In the genomic region with DNA sequence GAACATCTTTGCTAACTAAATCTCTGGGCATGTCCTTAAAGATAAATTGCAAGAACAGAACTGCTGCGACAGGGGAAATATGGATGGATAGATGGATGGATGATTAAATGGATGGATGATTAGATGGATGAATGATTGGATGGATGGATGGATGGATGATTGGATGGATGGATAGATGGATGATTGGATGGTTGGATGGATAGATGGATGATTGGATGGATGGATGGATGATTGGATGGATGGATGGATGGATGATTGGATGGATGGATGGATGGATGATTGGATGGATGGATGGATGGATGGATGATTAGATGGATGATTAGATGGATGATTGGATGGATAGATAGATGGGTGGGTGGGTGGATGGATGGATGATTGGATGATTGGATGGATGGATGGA, we compare ENCODE assay signal across 8 cellular contexts. TPM values are rescaled to one million over a fixed set of nuclear protein-coding genes. Genes with fewer than 3 reads are reported as not detected.
DNase-seq lines count a peak whose midpoint lies in the region; ATAC-seq, FAIRE-seq and TF ChIP-seq lines count a peak whose summit lies in the region.
"Not testable (repeated sequence)": the region's sequence is repeated elsewhere in the genome, so short reads cannot be mapped to it uniquely, and the experiment has no call there.

No MANE protein-coding gene starts in this region.

- not testable (repeated sequence) for H3K9me3 Mint-ChIP-seq in CD8-positive, alpha-beta T cell; T-helper 2 cell treated with Interferon-gamma antibody and Interleukin-4, amounts not matched to agents 5 μg/mL and 100 μg/mL, for 36 hours; activated CD4-positive, alpha-beta T cell treated with anti-CD3 and anti-CD28 coated beads, Interleukin-2, amount 10 ng/mL, durations not matched to agents 7 days and 5 days; activated naive CD4-positive, alpha-beta T cell treated with anti-CD3 and anti-CD28 coated beads, Interleukin-2, amount 50 U/mL, for 24 hours; activated naive CD8-positive, alpha-beta T cell (ENCODE audit: low read depth); memory B cell

- H3K4me1 Mint-ChIP-seq in CD8-positive, alpha-beta T cell (ENCODE audit: low read depth); T-helper 2 cell treated with Interferon-gamma antibody and Interleukin-4, amounts not matched to agents 5 μg/mL and 100 μg/mL, for 36 hours (ENCODE audit: low read depth); activated CD4-positive, alpha-beta T cell treated with anti-CD3 and anti-CD28 coated beads, Interleukin-2, amount 10 ng/mL, durations not matched to agents 7 days and 5 days; activated naive CD4-positive, alpha-beta T cell treated with anti-CD3 and anti-CD28 coated beads, Interleukin-2, amount 50 U/mL, for 24 hours; activated naive CD8-positive, alpha-beta T cell (ENCODE audit: low read depth); memory B cell: not testable (repeated sequence)

- not testable (repeated sequence) for H4K8ac ChIP-seq in H1 (ENCODE audit: extremely low read depth, insufficient read depth, low read length)

- H3K79me2 ChIP-seq in H1 (ENCODE audit: control insufficient read depth in 1 of 2, insufficient read depth in 2 of 2, low read length in 2 of 2), result not testable (repeated sequence)

- H2BK5ac ChIP-seq in H1 (ENCODE audit: low read depth, low read length), result not testable (repeated sequence)

- H3K27ac ChIP-seq in CD8-positive, alpha-beta T cell (ENCODE audit: low read depth, low read length); H1 (ENCODE audit: low read depth, low read length): not testable (repeated sequence)

- peak overlapping the region; percentile 95 for H3K56ac ChIP-seq in H1 (replicated peaks; ENCODE audit: insufficient read length, low read depth, low read length)

- TF ChIP-seq POLR2A in H1 (IDR thresholded peaks at IDR 0.05; ENCODE audit: control extremely low read depth in 1 of 2, low read depth in 2 of 2, low read length in 2 of 2), result not testable (repeated sequence)

- not testable (repeated sequence) for H2AK5ac ChIP-seq in H1 (ENCODE audit: low read depth, low read length)

- CTCF ChIA-PET in CD8-positive, alpha-beta T cell (lab: Charles Lee); activated CD4-positive, alpha-beta T cell treated with anti-CD3 and anti-CD28 coated beads, Interleukin-2, amount 10 ng/mL, durations not matched to agents 7 days and 5 days (lab: Charles Lee): not testable (repeated sequence)
- CTCF ChIA-PET in H1 (lab: Charles Lee; ENCODE audit: partially characterized antibody), result interaction anchor here (0.6 to 1.2 kb wide), 3 partner anchors 14 to 549 kb away, joined by 3 to 4 read pairs (median 4); no protein-coding TSS in a partner anchor

- not testable (repeated sequence) for TF ChIP-seq EP300 in H1 (IDR thresholded peaks at IDR 0.05; ENCODE audit: borderline replicate concordance in 1 of 2, low read depth in 2 of 2, low read length in 2 of 2)

- H2AFZ ChIP-seq in H1 (ENCODE audit: low read length), result not testable (repeated sequence)

- H2BK20ac ChIP-seq in H1 (ENCODE audit: low read length), result not testable (repeated sequence)

- POLR2A ChIA-PET in CD8-positive, alpha-beta T cell (lab: Charles Lee); activated CD4-positive, alpha-beta T cell treated with anti-CD3 and anti-CD28 coated beads, Interleukin-2, amount 10 ng/mL, durations not matched to agents 7 days and 5 days (lab: Charles Lee); H1 (lab: Charles Lee; ENCODE audit: partially characterized antibody): not testable (repeated sequence)

- not testable (repeated sequence) for H2BK15ac ChIP-seq in H1 (ENCODE audit: low read length)

- 100% methylated on average over 1 of the region's 1 CpG; no CpG with 5 or more reads in 1 of the 2 experiments for WGBS in H1 (ENCODE audit: extremely low coverage in 1 of 2, insufficient coverage in 1 of 2, insufficient read length in 1 of 2, insufficient replicate concordance in 2 of 2, low coverage in 1 of 2, low lambda C conversion rate in 2 of 2, missing lambda C conversion rate in 1 of 2), 2 experiments

- not testable (repeated sequence) for H3K4me3 Mint-ChIP-seq in CD8-positive, alpha-beta T cell; T-helper 2 cell treated with Interferon-gamma antibody and Interleukin-4, amounts not matched to agents 5 μg/mL and 100 μg/mL, for 36 hours; activated CD4-positive, alpha-beta T cell treated with anti-CD3 and anti-CD28 coated beads, Interleukin-2, amount 10 ng/mL, durations not matched to agents 7 days and 5 days; activated naive CD4-positive, alpha-beta T cell treated with anti-CD3 and anti-CD28 coated beads, Interleukin-2, amount 50 U/mL, for 24 hours; memory B cell
- H3K4me3 Mint-ChIP-seq in activated naive CD8-positive, alpha-beta T cell, result peak overlapping the region; percentile 1

- not testable (repeated sequence) for H3K9ac ChIP-seq in H1 (replicated peaks in 1 of 4; ENCODE audit: extremely low read depth in 1 of 4, low read depth in 3 of 4, low read length in 3 of 4)

- ATAC-seq in CD8-positive, alpha-beta T cell; memory B cell (ENCODE audit: low read depth): not testable (repeated sequence)

- not testable (repeated sequence) for H3K18ac ChIP-seq in H1 (ENCODE audit: extremely low read depth, low read length)

- not testable (repeated sequence) for H2BK12ac ChIP-seq in H1 (ENCODE audit: low read depth, low read length)

- not testable (repeated sequence) for H4K5ac ChIP-seq in H1 (ENCODE audit: insufficient read length, low read depth, low read length)

- not testable (repeated sequence) for H3K4ac ChIP-seq in H1 (replicated peaks; ENCODE audit: insufficient read length, low read depth, low read length)

- H4K20me1 ChIP-seq in H1 (replicated peaks in 1 of 2; ENCODE audit: control insufficient read depth in 1 of 2, insufficient read depth in 2 of 2, low read length in 2 of 2), result not testable (repeated sequence)

- not testable (repeated sequence) for H2BK120ac ChIP-seq in H1 (replicated peaks; ENCODE audit: low read depth, low read length)

- peak; percentile 40 for FAIRE-seq in HTR-8/SVneo (lab: Jason Lieb, UNC)
- not testable (repeated sequence) for FAIRE-seq in H1 (lab: Jason Lieb, UNC)

- peaks cover 81% of the 10 kb centered on the region for H3K36me3 Mint-ChIP-seq in CD8-positive, alpha-beta T cell
- H3K36me3 Mint-ChIP-seq in T-helper 2 cell treated with Interferon-gamma antibody and Interleukin-4, amounts not matched to agents 5 μg/mL and 100 μg/mL, for 36 hours (ENCODE audit: low read depth), result peaks cover 52% of the 10 kb centered on the region
- peaks cover 66% of the 10 kb centered on the region for H3K36me3 Mint-ChIP-seq in activated CD4-positive, alpha-beta T cell treated with anti-CD3 and anti-CD28 coated beads, Interleukin-2, amount 10 ng/mL, durations not matched to agents 7 days and 5 days (ENCODE audit: low read depth)
- H3K36me3 Mint-ChIP-seq in activated naive CD4-positive, alpha-beta T cell treated with anti-CD3 and anti-CD28 coated beads, Interleukin-2, amount 50 U/mL, for 24 hours, result peaks cover 15% of the 10 kb centered on the region
- peaks cover 14% of the 10 kb centered on the region for H3K36me3 Mint-ChIP-seq in activated naive CD8-positive, alpha-beta T cell
- peaks cover 26% of the 10 kb centered on the region for H3K36me3 Mint-ChIP-seq in memory B cell

- not testable (repeated sequence) for H3K27me3 ChIP-seq in CD8-positive, alpha-beta T cell (ENCODE audit: insufficient read depth, low read length); H1 (replicated peaks in 1 of 4; ENCODE audit: control insufficient read depth in 3 of 4, extremely low read depth in 1 of 4, insufficient read depth in 3 of 4, low read length in 3 of 4)

- intact Hi-C loops in CD8-positive, alpha-beta T cell (cut with DNase I, micrococcal nuclease), result not testable (repeated sequence)

- not testable (repeated sequence) for H3K23ac ChIP-seq in H1 (ENCODE audit: insufficient read length)

- H3K4me3 ChIP-seq in CD8-positive, alpha-beta T cell (ENCODE audit: low read depth, low read length); H1 (ENCODE audit: extremely low read depth in 1 of 4, insufficient read depth in 2 of 4, low read depth in 3 of 4, low read length in 4 of 4): not testable (repeated sequence)

- not testable (repeated sequence) for H3K14ac ChIP-seq in H1 (ENCODE audit: insufficient read length)

- H3K27ac Mint-ChIP-seq in CD8-positive, alpha-beta T cell, result peak overlapping the region; percentile 32
- peak overlapping the region; percentile 29 for H3K27ac Mint-ChIP-seq in T-helper 2 cell treated with Interferon-gamma antibody and Interleukin-4, amounts not matched to agents 5 μg/mL and 100 μg/mL, for 36 hours
- peak overlapping the region; percentile 0 for H3K27ac Mint-ChIP-seq in activated CD4-positive, alpha-beta T cell treated with anti-CD3 and anti-CD28 coated beads, Interleukin-2, amount 10 ng/mL, durations not matched to agents 7 days and 5 days
- H3K27ac Mint-ChIP-seq in activated naive CD4-positive, alpha-beta T cell treated with anti-CD3 and anti-CD28 coated beads, Interleukin-2, amount 50 U/mL, for 24 hours, result peak overlapping the region; percentile 25
- peak overlapping the region; percentile 41 for H3K27ac Mint-ChIP-seq in activated naive CD8-positive, alpha-beta T cell
- H3K27ac Mint-ChIP-seq in memory B cell, result peak overlapping the region; percentile 19

- not testable (repeated sequence) for H3K23me2 ChIP-seq in H1 (ENCODE audit: low read depth, low read length)

- peaks cover 47% of the 10 kb centered on the region for H3K36me3 ChIP-seq in CD8-positive, alpha-beta T cell (ENCODE audit: insufficient read depth, low read length)
- peaks cover 9 to 50% (median 27%) of the 10 kb centered on the region in 4 experiments for H3K36me3 ChIP-seq in H1 (ENCODE audit: control insufficient read depth in 2 of 4, insufficient read depth in 4 of 4, low read length in 3 of 4)

- not testable (repeated sequence) for H3K27me3 Mint-ChIP-seq in CD8-positive, alpha-beta T cell (ENCODE audit: low read depth); T-helper 2 cell treated with Interferon-gamma antibody and Interleukin-4, amounts not matched to agents 5 μg/mL and 100 μg/mL, for 36 hours (ENCODE audit: low read depth); activated CD4-positive, alpha-beta T cell treated with anti-CD3 and anti-CD28 coated beads, Interleukin-2, amount 10 ng/mL, durations not matched to agents 7 days and 5 days; activated naive CD4-positive, alpha-beta T cell treated with anti-CD3 and anti-CD28 coated beads, Interleukin-2, amount 50 U/mL, for 24 hours; activated naive CD8-positive, alpha-beta T cell; memory B cell

- not testable (repeated sequence) for H3K9me3 ChIP-seq in CD8-positive, alpha-beta T cell (ENCODE audit: low read length); H1 (ENCODE audit: insufficient read depth in 2 of 2, low read depth in 1 of 2, low read length in 1 of 2)

- not testable (repeated sequence) for H3K79me1 ChIP-seq in H1 (ENCODE audit: low read depth, low read length)

- not testable (repeated sequence) for TF ChIP-seq RAD21 in H1 (IDR thresholded peaks at IDR 0.05 in 1 of 2, conservative IDR thresholded peaks at IDR 0.05 in 1 of 2; ENCODE audit: low read depth in 2 of 2, low read length in 2 of 2)

- H3K4me1 ChIP-seq in CD8-positive, alpha-beta T cell (ENCODE audit: insufficient read depth, low read length); H1 (replicated peaks in 1 of 4; ENCODE audit: control insufficient read depth in 3 of 4, insufficient read depth in 4 of 4, low read length in 3 of 4): not testable (repeated sequence)

- H4K91ac ChIP-seq in H1 (replicated peaks; ENCODE audit: insufficient read length, low read length), result not testable (repeated sequence)

- H3K4me2 ChIP-seq in H1 (ENCODE audit: insufficient read depth in 1 of 2, low read depth in 2 of 2, low read length in 2 of 2), result not testable (repeated sequence)

- TF ChIP-seq CTCF in CD8-positive, alpha-beta T cell (IDR thresholded peaks at IDR 0.05); H1 (IDR thresholded peaks at IDR 0.05; ENCODE audit: control extremely low read depth in 1 of 3, insufficient read depth in 1 of 3, low read depth in 1 of 3, low read length in 3 of 3): not testable (repeated sequence)

- not testable (repeated sequence) for DNase-seq in CD8-positive, alpha-beta T cell; HTR-8/SVneo (ENCODE audit: insufficient read length, low spot score); T-helper 2 cell treated with Interferon-gamma antibody and Interleukin-4, amounts not matched to agents 5 μg/mL and 100 μg/mL, for 36 hours (ENCODE audit: low spot score); activated CD4-positive, alpha-beta T cell treated with anti-CD3 and anti-CD28 coated beads, Interleukin-2, amount 10 ng/mL, durations not matched to agents 7 days and 5 days; H1 (ENCODE audit: low read depth in 1 of 2, low spot score in 2 of 2); memory B cell (ENCODE audit: low spot score in 2 of 2)

RNA-seq across cellular contexts. Expression of a gene that starts 32.3 kb away (rescaled TPM):
- 10 to 100 TPM; 50.8 to 51.1 TPM for total RNA-seq in CD8-positive, alpha-beta T cell
- total RNA-seq in activated CD4-positive, alpha-beta T cell treated with anti-CD3 and anti-CD28 coated beads, Interleukin-2, amount 10 ng/mL, durations not matched to agents 7 days and 5 days, result 10 to 100 TPM; 44.8 to 55.9 TPM
- total RNA-seq in H1 (2021; fragmentation: NEBNext Ultra II Directional; extraction: Animal tissue kit (Norgen Biotek cat#: 25700)), result 93.6 and 98.6 TPM in 2 replicates
- 33.6 and 46.8 TPM in 2 replicates for polyA plus RNA-seq in H1 (2011; rRNA removed)
- 32.3 TPM for polyA plus RNA-seq in H1 (2011; cell fraction: cytosol; rRNA removed)
- polyA plus RNA-seq in H1 (2011; cell fraction: nucleus; rRNA removed), result 142 TPM
- 64.3 to 76.7 TPM (median 69.8 TPM) in 4 replicates for polyA plus RNA-seq in H1 (2012, experiment 1 of 2)
- 44.8 TPM for polyA plus RNA-seq in H1 (2012, experiment 2 of 2)
- 45.6 TPM for polyA plus RNA-seq in H1 (2013, experiment 1 of 2)
- 39.5 TPM for polyA plus RNA-seq in H1 (2013, experiment 2 of 2)
- polyA minus RNA-seq in H1 (2011; rRNA and poly(A)+ RNA removed), result 24.7 and 34.6 TPM in 2 replicates
- polyA minus RNA-seq in H1 (2011; cell fraction: cytosol; rRNA and poly(A)+ RNA removed), result 32.9 TPM
- polyA minus RNA-seq in H1 (2011; cell fraction: nucleus; rRNA and poly(A)+ RNA removed), result 44.5 TPM
